8 cellular contexts compared by ENCODE assay signal in genomic region chr5:181173420-181174342, GRCh38. TPM values are rescaled to one million over a fixed set of nuclear protein-coding genes. Genes with fewer than 3 reads are reported as not detected.
A peak's percentile ranks its signal among the peaks of the same experiment; 100 is the strongest.
DNase-seq lines count a peak whose midpoint lies in the region; ATAC-seq and TF ChIP-seq lines count a peak whose summit lies in the region.

No MANE protein-coding gene starts in this region.

- TF ChIP-seq CTCF in fibroblast of mammary gland (conservative IDR thresholded peaks at IDR 0.05; ENCODE audit: control insufficient read depth, insufficient read depth, low read depth, low read length) (no peak), ascending aorta (IDR thresholded peaks at IDR 0.05) (no peak)

- H3K4me3 ChIP-seq in fibroblast of mammary gland (ENCODE audit: control insufficient read depth, low read depth, low read length) (peak overlapping the region; percentile 42), ascending aorta (no peak overlapping the region)

- no peaks in the 10 kb centered on the region for H3K36me3 ChIP-seq in ascending aorta

- no peaks in the 10 kb centered on the region for H3K4me1 ChIP-seq in ascending aorta

- H3K27me3 ChIP-seq in ascending aorta: peaks cover 12% of the 10 kb centered on the region

- intact Hi-C loops in ascending aorta (cut with DNase I): loop anchor here (5.0 kb wide), 1 partner anchor 386 kb away; no protein-coding TSS in a partner anchor

- no peak overlapping the region for H3K27ac ChIP-seq in ascending aorta

- peak; percentile 90 for DNase-seq in activated CD4-positive, alpha-beta T cell treated with anti-CD3 and anti-CD28 coated beads for 48 hours
- DNase-seq in fibroblast of mammary gland (ENCODE audit: low read depth): peak; percentile 92
- peak; percentile 75 for DNase-seq in stimulated activated CD4-positive, alpha-beta T cell treated with anti-CD3 and anti-CD28 coated beads, Interleukin-4, amount 100 ng/mL, for 24 hours
- no peak for DNase-seq in ascending aorta (ENCODE audit: low spot score in 2 of 2)
- DNase-seq in cortex of kidney (lab: John Stamatoyannopoulos, UW): no peak
- no peak for DNase-seq in A172 (ENCODE audit: low spot score)

- H3K9me3 ChIP-seq in ascending aorta: no peaks in the 10 kb centered on the region

- ATAC-seq in GM18907 (IDR thresholded peaks at IDR 0.05; ENCODE audit: unreplicated experiment): peak; percentile 60
- ATAC-seq in HG03280 (IDR thresholded peaks at IDR 0.05; ENCODE audit: unreplicated experiment): peak; percentile 37

RNA-seq across cellular contexts. Expression of gene OR2V2, which starts 26.3 kb away (rescaled TPM):
- total RNA-seq in ascending aorta: not detected
- total RNA-seq in A172 (2014; rRNA removed; shearing (Covaris generic)): not detected in 2 replicates

RNA-seq across cellular contexts. Expression of gene TRIM7, which starts 31.3 kb away (rescaled TPM):
- 6.1 TPM for total RNA-seq in ascending aorta
- 19.0 and 29.8 TPM in 2 replicates for total RNA-seq in A172 (2014; rRNA removed; shearing (Covaris generic))

RNA-seq across cellular contexts. Expression of gene OR2V1, which starts 42.7 kb away (rescaled TPM):
- total RNA-seq in ascending aorta: not detected
- total RNA-seq in A172 (2014; rRNA removed; shearing (Covaris generic)): not detected in 2 replicates

RNA-seq across cellular contexts. Expression of gene TRIM41, which starts 49.4 kb away (rescaled TPM):
- 105 TPM for total RNA-seq in ascending aorta
- total RNA-seq in A172 (2014; rRNA removed; shearing (Covaris generic)): 10.3 and 18.2 TPM in 2 replicates

Comparison
In these comparisons a context has a peak if more than half of its experiments do, and no peak if none do; other contexts are left out.
1. DNase-seq: peak in activated CD4-positive, alpha-beta T cell treated with anti-CD3 and anti-CD28 coated beads for 48 hours (single experiment), fibroblast of mammary gland (single experiment) and stimulated activated CD4-positive, alpha-beta T cell treated with anti-CD3 and anti-CD28 coated beads, Interleukin-4, amount 100 ng/mL, for 24 hours (single experiment); none in ascending aorta (0 of 2), cortex of kidney (single experiment) and A172 (single experiment).